ENCODE assay signal across 9 cellular contexts in genomic region chr22:30205281-30206115, GRCh38. TPM values are rescaled to one million over a fixed set of nuclear protein-coding genes. Genes with fewer than 3 reads are reported as not detected.
DNase-seq lines count a peak whose midpoint lies in the region; ATAC-seq and TF ChIP-seq lines count a peak whose summit lies in the region.
"Had no signal": no experiment of that assay in that cellular context is flagged by ENCODE, and none has a peak within 500 bp of the region (broad histone marks: within the 10 kb centered on the region; RNA-seq: fewer than 3 reads in every experiment).

No MANE protein-coding gene starts in this region.

- no peak overlapping the region for H3K27ac Mint-ChIP-seq in stimulated activated effector memory CD8-positive, alpha-beta T cell treated with anti-CD3 and anti-CD28 coated beads, Interleukin-12 subunit alpha, Interleukin-12 subunit beta, amount 100 ng/mL, for 72 hours
- H3K27ac Mint-ChIP-seq: T-helper 1 cell treated with Interleukin-12 subunit alpha and Interleukin-12 subunit beta and Interleukin-4 antibody, amounts not matched to agents 30 μg/mL and 1 μg/mL, for 36 hours had no signal

- no peak for ATAC-seq in GM19463 (IDR thresholded peaks at IDR 0.05; ENCODE audit: unreplicated experiment)
- no peak for ATAC-seq in stimulated activated effector memory CD8-positive, alpha-beta T cell treated with anti-CD3 and anti-CD28 coated beads, Interleukin-12 subunit alpha, Interleukin-12 subunit beta, amount 100 ng/mL, for 72 hours

- no peaks in the 10 kb centered on the region for H3K9me3 Mint-ChIP-seq in stimulated activated effector memory CD8-positive, alpha-beta T cell treated with anti-CD3 and anti-CD28 coated beads, Interleukin-12 subunit alpha, Interleukin-12 subunit beta, amount 100 ng/mL, for 72 hours

- peak overlapping the region; percentile 5 to 17 for H3K4me3 ChIP-seq in neutrophil (ENCODE audit: low read depth in 1 of 2, low read length in 1 of 2)

- H3K4me1 ChIP-seq in neutrophil (ENCODE audit: control insufficient read depth in 1 of 2, insufficient read depth in 1 of 2, low read depth in 1 of 2, low read length in 1 of 2), result peaks cover 27 to 28% of the 10 kb centered on the region in 2 experiments

- peak overlapping the region; percentile 67 for H3K27ac ChIP-seq in neutrophil

- intact Hi-C loops in posterior cingulate gyrus (cut with DNase I), result no loop called here

- DNase-seq in DMS53 (lab: John Stamatoyannopoulos, UW) (peak; percentile 92), NCI-H460 (ENCODE audit: extremely low read depth, low read depth) (peak; percentile 97), dermis microvascular lymphatic vessel endothelial cell (ENCODE audit: low read depth in 2 of 2) (peak; percentile 56 to 71), superior temporal gyrus (ENCODE audit: extremely low spot score) (no peak), posterior cingulate gyrus (no peak)
- no peak for DNase-seq in stimulated activated effector memory CD8-positive, alpha-beta T cell treated with anti-CD3 and anti-CD28 coated beads, Interleukin-12 subunit alpha, Interleukin-12 subunit beta, amount 100 ng/mL, for 72 hours (ENCODE audit: low spot score in 2 of 2)

- H3K36me3 Mint-ChIP-seq in stimulated activated effector memory CD8-positive, alpha-beta T cell treated with anti-CD3 and anti-CD28 coated beads, Interleukin-12 subunit alpha, Interleukin-12 subunit beta, amount 100 ng/mL, for 72 hours, result no peaks in the 10 kb centered on the region

- no peak for TF ChIP-seq CTCF in neutrophil (IDR thresholded peaks at IDR 0.05)

- no peaks in the 10 kb centered on the region for H3K4me1 Mint-ChIP-seq in stimulated activated effector memory CD8-positive, alpha-beta T cell treated with anti-CD3 and anti-CD28 coated beads, Interleukin-12 subunit alpha, Interleukin-12 subunit beta, amount 100 ng/mL, for 72 hours

- H3K9me3 ChIP-seq in neutrophil, result no peaks in the 10 kb centered on the region

- no peaks in the 10 kb centered on the region for H3K36me3 ChIP-seq in neutrophil

- H3K4me3 Mint-ChIP-seq in stimulated activated effector memory CD8-positive, alpha-beta T cell treated with anti-CD3 and anti-CD28 coated beads, Interleukin-12 subunit alpha, Interleukin-12 subunit beta, amount 100 ng/mL, for 72 hours, result no peak overlapping the region
- H3K4me3 Mint-ChIP-seq: T-helper 1 cell treated with Interleukin-12 subunit alpha and Interleukin-12 subunit beta and Interleukin-4 antibody, amounts not matched to agents 30 μg/mL and 1 μg/mL, for 36 hours had no signal

- no peaks in the 10 kb centered on the region for H3K27me3 ChIP-seq in neutrophil

RNA-seq across cellular contexts. Expression of gene LIF, which starts 41.1 kb away (rescaled TPM):
- total RNA-seq in NCI-H460 (2014; rRNA removed; shearing (Covaris generic)), result 70.9 and 73.5 TPM in 2 replicates
- polyA plus RNA-seq in NCI-H460 (2014; cell fraction: nucleus; rRNA removed), result 213 and 282 TPM in 2 replicates
- 0.25 and 0.26 TPM in 2 replicates for total RNA-seq in dermis microvascular lymphatic vessel endothelial cell

Comparison
In these comparisons a context has a peak if more than half of its experiments do, and no peak if none do; other contexts are left out.
1. DNase-seq: peak in DMS53 (single experiment), NCI-H460 (single experiment) and dermis microvascular lymphatic vessel endothelial cell (2 of 2); none in superior temporal gyrus (single experiment), stimulated activated effector memory CD8-positive, alpha-beta T cell treated with anti-CD3 and anti-CD28 coated beads, Interleukin-12 subunit alpha, Interleukin-12 subunit beta, amount 100 ng/mL, for 72 hours (0 of 2) and posterior cingulate gyrus (0 of 10).
2. RNA of gene LIF, which starts 41.1 kb away (total RNA-seq): 70.9 to 73.5 TPM in NCI-H460; 0.25 to 0.26 TPM in dermis microvascular lymphatic vessel endothelial cell; every median in the first group is over 10 times any median in the second.